8 cellular contexts compared by ENCODE assay signal in genomic region chr5:33969572-33970452, GRCh38. TPM values are rescaled to one million over a fixed set of nuclear protein-coding genes. Genes with fewer than 3 reads are reported as not detected.
DNase-seq lines count a peak whose midpoint lies in the region; ATAC-seq and TF ChIP-seq lines count a peak whose summit lies in the region.

No MANE protein-coding gene starts in this region.

- H3K27ac ChIP-seq in foreskin keratinocyte (no peak overlapping the region), parathyroid adenoma (no peak overlapping the region)

- no peak overlapping the region for H3K4me3 ChIP-seq in parathyroid adenoma (ENCODE audit: low read depth, low read length)

- peak overlapping the region; percentile 1 for H2AFZ ChIP-seq in parathyroid adenoma

- H3K4me2 ChIP-seq in parathyroid adenoma (ENCODE audit: low read length) = no peak overlapping the region

- H3K4me1 ChIP-seq in foreskin keratinocyte (no peaks in the 10 kb centered on the region), parathyroid adenoma (no peaks in the 10 kb centered on the region)

- H3K9me3 ChIP-seq in parathyroid adenoma (ENCODE audit: control insufficient read depth, low read length) = no peaks in the 10 kb centered on the region

- H3K27me3 ChIP-seq in foreskin keratinocyte = peaks cover 15% of the 10 kb centered on the region
- H3K27me3 ChIP-seq in parathyroid adenoma (ENCODE audit: control insufficient read depth, insufficient read depth, low read length) = no peaks in the 10 kb centered on the region

- no peaks in the 10 kb centered on the region for H3K36me3 ChIP-seq in parathyroid adenoma (ENCODE audit: control insufficient read depth, insufficient read depth, low read length)

- H3K79me2 ChIP-seq in parathyroid adenoma = no peaks in the 10 kb centered on the region

- no peak overlapping the region for H3K9ac ChIP-seq in parathyroid adenoma

- ATAC-seq in GM21619 (IDR thresholded peaks at IDR 0.05; ENCODE audit: unreplicated experiment) = peak; percentile 69
- ATAC-seq in foreskin keratinocyte = peak; percentile 82

- TF ChIP-seq CTCF in foreskin keratinocyte (conservative IDR thresholded peaks at IDR 0.05) (peak; percentile 71), parathyroid adenoma (IDR thresholded peaks at IDR 0.05) (peak; percentile 27)

- DNase-seq in DMS53 (lab: John Stamatoyannopoulos, UW) = peak; percentile 30
- no peak for DNase-seq in DMS53 treated with DMSO at 0.1 percent for 48 hours (lab: John Stamatoyannopoulos, UW; ENCODE audit: unreplicated experiment)
- DNase-seq in Kasumi-1 (lab: John Stamatoyannopoulos, UW) = peak; percentile 69 to 83
- DNase-seq in T1000 (lab: John Stamatoyannopoulos, UW) = peak; percentile 3
- peak in 1 of 2 donors; percentile 39 for DNase-seq in foreskin keratinocyte
- DNase-seq in SKM-1 treated with dmso at 0.1 percent for 144 hours (lab: John Stamatoyannopoulos, UW; ENCODE audit: unreplicated experiment) = no peak

RNA-seq across cellular contexts. Expression of gene SLC45A2, which starts 14.7 kb away (rescaled TPM):
- total RNA-seq in foreskin keratinocyte = not detected in 2 replicates
- polyA plus RNA-seq in foreskin keratinocyte = not detected in 2 replicates

RNA-seq across cellular contexts. Expression of gene RXFP3, which starts 33.6 kb away (rescaled TPM):
- not detected in 2 replicates for total RNA-seq in foreskin keratinocyte
- polyA plus RNA-seq in foreskin keratinocyte = not detected in 2 replicates

RNA-seq across cellular contexts. Expression of gene AMACR, which starts 38.0 kb away (rescaled TPM):
- 11.8 and 15.2 TPM in 2 replicates for total RNA-seq in foreskin keratinocyte
- 9.0 and 9.2 TPM in 2 replicates for polyA plus RNA-seq in foreskin keratinocyte

Comparison
In these comparisons a context has a peak if more than half of its experiments do, and no peak if none do; other contexts are left out.
1. DNase-seq: peak in DMS53 (single experiment), Kasumi-1 (2 of 2) and T1000 (single experiment); none in DMS53 treated with DMSO at 0.1 percent for 48 hours (single experiment) and SKM-1 treated with dmso at 0.1 percent for 144 hours (single experiment).